ENCODE assay signal across 11 cellular contexts in the genomic region with DNA sequence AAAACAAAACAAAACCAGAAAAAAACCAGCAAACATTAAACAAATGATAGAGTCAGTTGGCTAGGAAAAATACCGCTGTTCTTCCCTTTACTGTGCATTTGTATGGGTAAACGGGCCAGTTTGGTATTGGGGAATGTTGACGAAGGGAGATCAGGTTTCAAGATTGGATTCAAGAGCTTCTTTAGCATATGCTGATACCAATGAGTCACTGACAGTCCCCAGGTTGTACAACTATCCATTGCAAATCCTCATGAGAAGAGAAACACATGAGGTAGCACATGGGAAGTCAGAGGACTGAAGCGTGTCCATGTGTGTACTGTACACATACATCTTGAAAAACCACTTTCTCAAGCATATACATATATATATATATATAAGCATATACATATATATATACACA. TPM values are rescaled to one million over a fixed set of nuclear protein-coding genes. Genes with fewer than 3 reads are reported as not detected.
DNase-seq lines count a peak whose midpoint lies in the region; ATAC-seq, FAIRE-seq and TF ChIP-seq lines count a peak whose summit lies in the region.
"Had no signal": no experiment of that assay in that cellular context is flagged by ENCODE, and none has a peak within 500 bp of the region (broad histone marks: within the 10 kb centered on the region; RNA-seq: fewer than 3 reads in every experiment).

No MANE protein-coding gene starts in this region.

- H3K27ac ChIP-seq in breast epithelium (no peak overlapping the region), endodermal cell (ENCODE audit: low read depth, low read length) (no peak overlapping the region), gastrocnemius medialis (no peak overlapping the region)
- H3K27ac ChIP-seq: HL-60 had no signal

- TF ChIP-seq CTCF in MCF 10A (IDR thresholded peaks at IDR 0.05; ENCODE audit: unreplicated experiment), result no peak
- TF ChIP-seq CTCF in breast epithelium (IDR thresholded peaks at IDR 0.05), result no peak
- no peak for TF ChIP-seq CTCF in endodermal cell (conservative IDR thresholded peaks at IDR 0.05)
- TF ChIP-seq CTCF in gastrocnemius medialis (IDR thresholded peaks at IDR 0.05 in 4 of 5, conservative IDR thresholded peaks at IDR 0.05 in 1 of 5), result no peak

- BruUV-seq in MCF 10A (replicated peaks; lab: Mats Ljungman, UMichigan), result no TSS peak

- H3K9me3 Mint-ChIP-seq in MCF 10A (ENCODE audit: unreplicated experiment) (no peaks in the 10 kb centered on the region), endodermal cell (no peaks in the 10 kb centered on the region)
- H3K9me3 Mint-ChIP-seq: activated naive CD4-positive, alpha-beta T cell treated with anti-CD3 and anti-CD28 coated beads, Interleukin-2, amount 50 U/mL, for 72 hours had no signal

- H3K4me3 Mint-ChIP-seq in MCF 10A (ENCODE audit: unreplicated experiment) (no peak overlapping the region), endodermal cell (no peak overlapping the region)

- CTCF ChIA-PET in MCF 10A (lab: Yijun Ruan, JAX), result interaction anchor here (1.7 kb wide), 1 partner anchor 16 kb away, joined by 6 read pairs; no protein-coding TSS in a partner anchor

- no peak for FAIRE-seq in urothelium cell line (lab: Jason Lieb, UNC)

- H3K4me1 ChIP-seq in breast epithelium, result peaks cover 0 to 7% of the 10 kb centered on the region in 2 donors
- peaks cover 12% of the 10 kb centered on the region for H3K4me1 ChIP-seq in endodermal cell (ENCODE audit: control insufficient read depth, insufficient read depth, low read length)
- H3K4me1 ChIP-seq in gastrocnemius medialis, result peaks cover under 1 to 6% of the 10 kb centered on the region in 2 donors

- peaks cover 12% of the 10 kb centered on the region for H3K36me3 Mint-ChIP-seq in MCF 10A (ENCODE audit: insufficient read depth, unreplicated experiment)
- H3K36me3 Mint-ChIP-seq in endodermal cell (ENCODE audit: low read depth), result no peaks in the 10 kb centered on the region
- H3K36me3 Mint-ChIP-seq: activated naive CD4-positive, alpha-beta T cell treated with anti-CD3 and anti-CD28 coated beads, Interleukin-2, amount 50 U/mL, for 72 hours had no signal

- H3K27me3 Mint-ChIP-seq in MCF 10A (ENCODE audit: insufficient read depth, unreplicated experiment), result no peaks in the 10 kb centered on the region
- H3K27me3 Mint-ChIP-seq in endodermal cell (ENCODE audit: insufficient read depth), result no peaks in the 10 kb centered on the region

- H3K27ac Mint-ChIP-seq in MCF 10A (ENCODE audit: low read depth, unreplicated experiment) (peak overlapping the region; percentile 46), endodermal cell (peak overlapping the region; percentile 46)

- H3K4me3 ChIP-seq in breast epithelium (no peak overlapping the region), endodermal cell (ENCODE audit: low read length) (no peak overlapping the region), gastrocnemius medialis (no peak overlapping the region)

- peaks cover 14% of the 10 kb centered on the region for H3K4me1 Mint-ChIP-seq in MCF 10A (ENCODE audit: insufficient read depth, unreplicated experiment)
- H3K4me1 Mint-ChIP-seq in endodermal cell, result peaks cover 31% of the 10 kb centered on the region

- 24% methylated on average over 3 of the region's 4 CpGs; no CpG with 5 or more reads in 1 of the 2 experiments for WGBS in endodermal cell (ENCODE audit: insufficient coverage in 1 of 2, insufficient read length in 1 of 2), 2 experiments

- intact Hi-C loops in MCF 10A (cut with micrococcal nuclease) (no loop called here), breast epithelium (cut with DNase I; ENCODE audit: low total_unique reads) (no loop called here), gastrocnemius medialis (cut with DNase I; ENCODE audit: low total_unique reads) (no loop called here)

- ATAC-seq in GM21723 (IDR thresholded peaks at IDR 0.05; ENCODE audit: unreplicated experiment), result no peak
- ATAC-seq in gastrocnemius medialis, result no peak
- ATAC-seq: activated naive CD4-positive, alpha-beta T cell treated with anti-CD3 and anti-CD28 coated beads, Interleukin-2, amount 50 U/mL, for 72 hours had no signal

- in situ Hi-C loops in gastrocnemius medialis (cut with MboI; ENCODE audit: low sequenced_read_pairs in 4 of 4), result no loop called here

- POLR2A ChIA-PET in MCF 10A (lab: Yijun Ruan, JAX), result no interaction called here

- H3K36me3 ChIP-seq in breast epithelium (no peaks in the 10 kb centered on the region), endodermal cell (ENCODE audit: control insufficient read depth, insufficient read depth, low read length) (no peaks in the 10 kb centered on the region), gastrocnemius medialis (no peaks in the 10 kb centered on the region)

- H3K9me3 ChIP-seq in breast epithelium (no peaks in the 10 kb centered on the region), endodermal cell (ENCODE audit: control insufficient read depth, low read length) (no peaks in the 10 kb centered on the region), gastrocnemius medialis (no peaks in the 10 kb centered on the region)

- DNase-seq in MCF 10A (ENCODE audit: unreplicated experiment) (peak; percentile 91), breast epithelium (ENCODE audit: low spot score in 2 of 2) (no peak), NCI-H510A (lab: John Stamatoyannopoulos, UW) (peak; percentile 34), endodermal cell (peak; percentile 66), urothelium cell line (ENCODE audit: low spot score) (peak; percentile 29), SKM-1 (lab: John Stamatoyannopoulos, UW; ENCODE audit: unreplicated experiment) (no peak), gastrocnemius medialis (no peak)
- DNase-seq: T1000 had no signal

- TF ChIP-seq POLR2A in breast epithelium (IDR thresholded peaks at IDR 0.05) (no peak), gastrocnemius medialis (IDR thresholded peaks at IDR 0.05) (no peak)

- no peak overlapping the region for H3K9ac ChIP-seq in endodermal cell (ENCODE audit: extremely low read depth, low read length, poor library complexity, severe bottlenecking)

- H3K27me3 ChIP-seq in breast epithelium (no peaks in the 10 kb centered on the region), endodermal cell (ENCODE audit: control insufficient read depth, insufficient read depth, low read length, poor library complexity, severe bottlenecking) (no peaks in the 10 kb centered on the region), gastrocnemius medialis (no peaks in the 10 kb centered on the region)

RNA-seq across cellular contexts. Expression of a gene that starts 25.6 kb away (rescaled TPM):
- total RNA-seq in MCF 10A (2022) (not detected in 2 replicates), breast epithelium (under 1 TPM; 0.29 to 0.48 (median 0.33) TPM), endodermal cell (not detected), gastrocnemius medialis (not detected)
- polyA plus RNA-seq in endodermal cell (2013, experiment 1 of 2), result not detected
- not detected for polyA plus RNA-seq in endodermal cell (2013, experiment 2 of 2)

Comparison
In these comparisons a context has a peak if more than half of its experiments do, and no peak if none do; other contexts are left out.
1. DNase-seq: peak in MCF 10A (single experiment), NCI-H510A (single experiment), endodermal cell (single experiment) and urothelium cell line (single experiment); none in breast epithelium (0 of 2), SKM-1 (single experiment) and gastrocnemius medialis (0 of 2).